In genomic region chr2:19361325-19361990, GRCh38 we compare ENCODE assay signal across 1 cellular context.
TF ChIP-seq lines count a peak whose summit lies in the region.

No MANE protein-coding gene starts in this region.

TF ChIP-seq in HepG2, 621 proteins besides CTCF, POLR2A, EP300 and RAD21 (continued from another document and continues in another):
- no peak for TF ChIP-seq PREB (CRISPR knock-in tag; IDR thresholded peaks at IDR 0.05)
- TF ChIP-seq MYPOP (CRISPR knock-in tag; IDR thresholded peaks at IDR 0.05) = no peak
- no peak for TF ChIP-seq ZNF318 (CRISPR knock-in tag; IDR thresholded peaks at IDR 0.05)
- no peak for TF ChIP-seq ZBTB1 (CRISPR knock-in tag; IDR thresholded peaks at IDR 0.05; ENCODE audit: borderline replicate concordance)
- no peak for TF ChIP-seq ZNF512B (CRISPR knock-in tag; IDR thresholded peaks at IDR 0.05; ENCODE audit: borderline replicate concordance)
- TF ChIP-seq EZH2 (conservative IDR thresholded peaks at IDR 0.05; ENCODE audit: low read depth, low read length) = peak; percentile 28; the same call in 1 of the 2 replicates
- no peak for TF ChIP-seq KAT7 (CRISPR knock-in tag; IDR thresholded peaks at IDR 0.05; ENCODE audit: borderline replicate concordance)
- no peak for TF ChIP-seq ZNF883 (CRISPR knock-in tag; IDR thresholded peaks at IDR 0.05; ENCODE audit: not compliant biosample characterization)
- peak; percentile 55; the same call in 1 of the 2 replicates for TF ChIP-seq PRDM15 (CRISPR knock-in tag; IDR thresholded peaks at IDR 0.05)
- TF ChIP-seq SALL1 (CRISPR knock-in tag; IDR thresholded peaks at IDR 0.05) = no peak
- TF ChIP-seq SSRP1 (CRISPR knock-in tag; IDR thresholded peaks at IDR 0.05) = no peak
- no peak for TF ChIP-seq HNRNPUL1 (IDR thresholded peaks at IDR 0.05; ENCODE audit: low read depth, low read length)
- TF ChIP-seq HINFP (CRISPR knock-in tag; IDR thresholded peaks at IDR 0.05; ENCODE audit: low read depth) = no peak
- no peak for TF ChIP-seq HNF4G (IDR thresholded peaks at IDR 0.05; ENCODE audit: borderline replicate concordance, low read depth, low read length)
- no peak for TF ChIP-seq HNF4G (CRISPR knock-in tag; IDR thresholded peaks at IDR 0.05; ENCODE audit: borderline replicate concordance, low read depth)
- TF ChIP-seq DR1 (CRISPR knock-in tag; IDR thresholded peaks at IDR 0.05) = no peak
- TF ChIP-seq GTF2F1 (IDR thresholded peaks at IDR 0.05; ENCODE audit: low read length) = no peak
- TF ChIP-seq ZNF598 (CRISPR knock-in tag; IDR thresholded peaks at IDR 0.05; ENCODE audit: borderline replicate concordance) = no peak
- 0 out of 2 replicates have a peak, but pooled peaks have one; percentile 1 for TF ChIP-seq HOXA3 (CRISPR knock-in tag; IDR thresholded peaks at IDR 0.05)
- 0 out of 2 replicates have a peak, but pooled peaks have one; percentile 10 for TF ChIP-seq ZNF605 (CRISPR knock-in tag; IDR thresholded peaks at IDR 0.05)
- no peak for TF ChIP-seq ISX (CRISPR knock-in tag; conservative IDR thresholded peaks at IDR 0.05)
- no peak for TF ChIP-seq NRL (CRISPR knock-in tag; IDR thresholded peaks at IDR 0.05; ENCODE audit: borderline replicate concordance)
- no peak for TF ChIP-seq MXD3 (CRISPR knock-in tag; IDR thresholded peaks at IDR 0.05)
- peak; percentile 70 for TF ChIP-seq HNRNPLL (IDR thresholded peaks at IDR 0.05; ENCODE audit: low read depth, low read length, poor library complexity, severe bottlenecking)
- TF ChIP-seq JARID2 (CRISPR knock-in tag; IDR thresholded peaks at IDR 0.05; ENCODE audit: insufficient replicate concordance) = no peak
- TF ChIP-seq MLX (CRISPR knock-in tag; IDR thresholded peaks at IDR 0.05) = no peak
- no peak for TF ChIP-seq UBTF (CRISPR knock-in tag; IDR thresholded peaks at IDR 0.05)
- no peak for TF ChIP-seq BCL3 (CRISPR knock-in tag; IDR thresholded peaks at IDR 0.05)
